8 cellular contexts compared by ENCODE assay signal in the genomic region with DNA sequence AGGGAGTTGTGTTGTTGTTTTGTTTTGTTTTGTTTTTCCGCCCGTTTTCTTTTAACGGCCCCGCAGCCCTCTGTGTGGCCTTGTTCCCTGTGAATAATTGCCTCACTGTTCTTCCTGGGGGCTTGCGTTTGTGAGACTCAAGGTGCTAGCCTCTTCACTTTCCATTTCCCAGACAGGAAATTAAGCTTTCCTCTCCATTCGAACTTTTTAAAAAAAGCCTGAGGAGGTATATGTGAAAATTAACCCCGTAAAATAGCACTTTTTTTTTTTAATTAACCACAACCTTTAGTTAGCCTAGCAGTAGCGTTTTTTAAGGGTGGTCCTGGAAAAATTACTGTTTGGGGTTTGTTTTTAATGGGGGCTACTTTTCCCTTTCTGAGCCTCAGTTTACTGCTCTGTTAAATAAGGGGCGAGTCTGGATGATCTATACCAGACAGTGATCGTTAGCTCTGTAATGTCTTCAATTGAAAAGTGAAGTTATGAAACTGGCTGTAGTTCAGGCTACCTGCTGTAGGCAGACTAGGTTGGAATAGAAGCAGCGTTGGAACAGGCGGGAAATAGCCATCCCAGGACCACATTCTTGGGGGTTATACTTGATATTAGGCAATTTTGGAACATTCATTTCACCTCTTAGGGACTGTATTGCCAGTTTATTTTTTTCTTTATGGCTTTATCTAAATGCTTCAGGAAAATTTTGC. TPM values are rescaled to one million over a fixed set of nuclear protein-coding genes. Genes with fewer than 3 reads are reported as not detected.
DNase-seq lines count a peak whose midpoint lies in the region; ATAC-seq and TF ChIP-seq lines count a peak whose summit lies in the region.

No MANE protein-coding gene starts in this region.

- H3K36me3 ChIP-seq in ACC112 (ENCODE audit: insufficient read depth, low read length) (no peaks in the 10 kb centered on the region), colonic mucosa (no peaks in the 10 kb centered on the region), neural cell (ENCODE audit: insufficient read depth, low read length) (no peaks in the 10 kb centered on the region)

- H2AFZ ChIP-seq in ACC112 (ENCODE audit: low read length, unreplicated experiment) (peak overlapping the region; percentile 44), neural cell (ENCODE audit: low read depth, low read length) (no peak overlapping the region)

- no peaks in the 10 kb centered on the region for H3F3A ChIP-seq in neural cell (ENCODE audit: insufficient read depth, low read length, poor library complexity, severe bottlenecking)

- H3K4me3 ChIP-seq in ACC112 (ENCODE audit: low read depth, low read length) (peak overlapping the region; percentile 99), colonic mucosa (peak overlapping the region; percentile 98), neural cell (ENCODE audit: low read length) (peak overlapping the region; percentile 77)

- intact Hi-C loops in colonic mucosa (cut with DNase I): no loop called here

- peak overlapping the region; percentile 85 to 100 for H3K9ac ChIP-seq in colonic mucosa (ENCODE audit: low read depth in 2 of 2, low read length in 2 of 2)
- peak overlapping the region; percentile 92 for H3K9ac ChIP-seq in neural cell (ENCODE audit: low read length)

- TF ChIP-seq RAD21 in neural cell (conservative IDR thresholded peaks at IDR 0.05): no peak

- peaks cover 40% of the 10 kb centered on the region for H3K4me1 ChIP-seq in ACC112 (ENCODE audit: control insufficient read depth, insufficient read depth, low read length, unreplicated experiment)
- H3K4me1 ChIP-seq in colonic mucosa: peaks cover 8% of the 10 kb centered on the region

- peak overlapping the region; percentile 61 for H3K4me2 ChIP-seq in neural cell (ENCODE audit: low read length)

- no peak for TF ChIP-seq EP300 in neural cell (conservative IDR thresholded peaks at IDR 0.05; ENCODE audit: poor library complexity, severe bottlenecking)

- H4K20me1 ChIP-seq in neural cell (ENCODE audit: insufficient read depth): peaks cover 28% of the 10 kb centered on the region

- H3K9me3 ChIP-seq in colonic mucosa: no peaks in the 10 kb centered on the region
- no peaks in the 10 kb centered on the region for H3K9me3 ChIP-seq in neural cell (ENCODE audit: low read length)

- H3K79me2 ChIP-seq in ACC112 (ENCODE audit: control insufficient read depth, insufficient read depth, low read length, unreplicated experiment): peaks cover 64% of the 10 kb centered on the region
- H3K79me2 ChIP-seq in neural cell (replicated peaks; ENCODE audit: insufficient read depth, low read length): peaks cover 59% of the 10 kb centered on the region

- TF ChIP-seq CTCF in colonic mucosa (IDR thresholded peaks at IDR 0.05) (no peak), neural cell (IDR thresholded peaks at IDR 0.05; ENCODE audit: poor library complexity, severe bottlenecking) (no peak)

- DNase-seq in NCI-H460 (ENCODE audit: extremely low read depth, low read depth) (peak; percentile 4), colonic mucosa (no peak), amygdala (lab: John Stamatoyannopoulos, UW) (no peak)

- H3K27me3 ChIP-seq in ACC112 (ENCODE audit: insufficient read depth, low read length): no peaks in the 10 kb centered on the region
- H3K27me3 ChIP-seq in colonic mucosa: no peaks in the 10 kb centered on the region
- H3K27me3 ChIP-seq in neural cell (ENCODE audit: insufficient read depth, low read depth, low read length): peaks cover 15% of the 10 kb centered on the region

- ATAC-seq in GM21447 (IDR thresholded peaks at IDR 0.05; ENCODE audit: unreplicated experiment) (peak; percentile 17), HG03520 (IDR thresholded peaks at IDR 0.05; ENCODE audit: unreplicated experiment) (no peak), HG02798 (IDR thresholded peaks at IDR 0.05; ENCODE audit: poor library complexity, unreplicated experiment) (no peak)

- H3K27ac ChIP-seq in ACC112 (ENCODE audit: low read depth, low read length) (peak overlapping the region; percentile 85), colonic mucosa (peak overlapping the region; percentile 98), neural cell (ENCODE audit: low read length) (peak overlapping the region; percentile 85)

- H3K9me2 ChIP-seq in neural cell (ENCODE audit: insufficient read depth, low read length): no peaks in the 10 kb centered on the region

TF ChIP-seq in neural cell, 6 proteins besides CTCF, POLR2A, EP300 and RAD21:
- TF ChIP-seq MXI1 (conservative IDR thresholded peaks at IDR 0.05; ENCODE audit: poor library complexity, severe bottlenecking) (peak; percentile 12), SMC3 (conservative IDR thresholded peaks at IDR 0.05; ENCODE audit: poor library complexity) (no peak)

RNA-seq across cellular contexts. Expression of a gene that starts 1.7 kb away (rescaled TPM):
- total RNA-seq in NCI-H460 (2014; rRNA removed; shearing (Covaris generic)): 20.5 and 24.3 TPM in 2 replicates
- 22.8 and 31.3 TPM in 2 replicates for polyA plus RNA-seq in NCI-H460 (2014; cell fraction: nucleus; rRNA removed)
- total RNA-seq in colonic mucosa: 10 to 100 TPM; 36.3 to 38.3 TPM
- polyA plus RNA-seq in neural cell: 120 and 130 TPM in 2 replicates
- polyA minus RNA-seq in neural cell: 99.0 and 99.1 TPM in 2 replicates

RNA-seq across cellular contexts. Expression of a gene that starts 39.8 kb away (rescaled TPM):
- total RNA-seq in NCI-H460 (2014; rRNA removed; shearing (Covaris generic)): 17.7 and 20.9 TPM in 2 replicates
- polyA plus RNA-seq in NCI-H460 (2014; cell fraction: nucleus; rRNA removed): 129 and 157 TPM in 2 replicates
- total RNA-seq in colonic mucosa: 10 to 100 TPM; 14.7 to 20.6 TPM
- polyA plus RNA-seq in neural cell: 63.4 and 81.9 TPM in 2 replicates
- 15.0 and 18.5 TPM in 2 replicates for polyA minus RNA-seq in neural cell
